ENCODE assay signal across 13 cellular contexts in the genomic region with DNA sequence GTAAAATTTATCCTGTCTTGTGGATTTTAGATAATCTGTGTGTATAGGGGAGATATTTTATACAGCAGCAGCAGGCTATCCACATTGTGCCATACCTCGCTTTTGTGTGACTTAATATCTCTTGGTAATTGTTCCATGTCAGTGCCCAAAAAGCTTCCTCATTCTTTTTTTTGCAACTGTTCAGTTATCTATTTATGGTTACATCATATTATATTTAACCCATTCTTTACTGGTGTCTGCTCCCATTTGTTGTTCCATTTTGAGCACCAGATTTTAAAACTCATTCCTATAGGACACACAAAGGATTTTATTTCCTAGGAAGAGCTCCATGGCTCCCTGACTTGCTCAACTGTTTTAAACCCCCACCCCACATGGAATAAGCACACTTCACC.
DNase-seq lines count a peak whose midpoint lies in the region; ATAC-seq lines count a peak whose summit lies in the region.
"Had no signal": no experiment of that assay in that cellular context is flagged by ENCODE, and none has a peak within 500 bp of the region (broad histone marks: within the 10 kb centered on the region; RNA-seq: fewer than 3 reads in every experiment).

No MANE protein-coding gene starts in this region.

- peak overlapping the region; percentile 86 for H3K27ac Mint-ChIP-seq in activated naive CD8-positive, alpha-beta T cell treated with anti-CD3 and anti-CD28 coated beads, Interleukin-2, amount 50 U/mL, for 24 hours
- H3K27ac Mint-ChIP-seq in stimulated activated effector memory CD8-positive, alpha-beta T cell treated with anti-CD3 and anti-CD28 coated beads, Interleukin-12 subunit alpha, Interleukin-12 subunit beta, amount 100 ng/mL, for 72 hours: peak overlapping the region; percentile 95
- H3K27ac Mint-ChIP-seq: progenitor cell of endocrine pancreas had no signal

- no peaks in the 10 kb centered on the region for H3K4me1 ChIP-seq in right cardiac atrium (ENCODE audit: control insufficient read depth, insufficient read depth, low read length)

- H3K36me3 Mint-ChIP-seq in activated T-cell treated with anti-CD3 and anti-CD28 coated beads, Interleukin-2, amount 50 U/mL, for 4 hours (ENCODE audit: insufficient read depth): no peaks in the 10 kb centered on the region
- peaks cover 4% of the 10 kb centered on the region for H3K36me3 Mint-ChIP-seq in activated naive CD8-positive, alpha-beta T cell treated with anti-CD3 and anti-CD28 coated beads, Interleukin-2, amount 50 U/mL, for 24 hours (ENCODE audit: low read depth)
- H3K36me3 Mint-ChIP-seq in stimulated activated effector memory CD8-positive, alpha-beta T cell treated with anti-CD3 and anti-CD28 coated beads, Interleukin-12 subunit alpha, Interleukin-12 subunit beta, amount 100 ng/mL, for 72 hours: no peaks in the 10 kb centered on the region

- H3K27me3 ChIP-seq in right cardiac atrium (ENCODE audit: control insufficient read depth, insufficient read depth): no peaks in the 10 kb centered on the region
- H3K27me3 ChIP-seq: SJCRH30 had no signal

- intact Hi-C loops in right cardiac atrium (cut with DNase I): no loop called here

- no peaks in the 10 kb centered on the region for H3K9me3 Mint-ChIP-seq in activated T-cell treated with anti-CD3 and anti-CD28 coated beads, Interleukin-2, amount 50 U/mL, for 4 hours
- peaks cover 11% of the 10 kb centered on the region for H3K9me3 Mint-ChIP-seq in activated naive CD8-positive, alpha-beta T cell treated with anti-CD3 and anti-CD28 coated beads, Interleukin-2, amount 50 U/mL, for 24 hours
- H3K9me3 Mint-ChIP-seq in stimulated activated effector memory CD8-positive, alpha-beta T cell treated with anti-CD3 and anti-CD28 coated beads, Interleukin-12 subunit alpha, Interleukin-12 subunit beta, amount 100 ng/mL, for 72 hours: no peaks in the 10 kb centered on the region

- peaks cover 87% of the 10 kb centered on the region for H3K4me1 Mint-ChIP-seq in activated T-cell treated with anti-CD3 and anti-CD28 coated beads, Interleukin-2, amount 50 U/mL, for 4 hours (ENCODE audit: low read depth)
- peaks cover 87% of the 10 kb centered on the region for H3K4me1 Mint-ChIP-seq in activated naive CD8-positive, alpha-beta T cell treated with anti-CD3 and anti-CD28 coated beads, Interleukin-2, amount 50 U/mL, for 24 hours
- H3K4me1 Mint-ChIP-seq in stimulated activated effector memory CD8-positive, alpha-beta T cell treated with anti-CD3 and anti-CD28 coated beads, Interleukin-12 subunit alpha, Interleukin-12 subunit beta, amount 100 ng/mL, for 72 hours: peaks cover 44% of the 10 kb centered on the region

- H3K27ac ChIP-seq in right cardiac atrium (ENCODE audit: low read length): no peak overlapping the region
- H3K27ac ChIP-seq: coronary artery, SJCRH30 had no signal

- H3K27me3 Mint-ChIP-seq in activated T-cell treated with anti-CD3 and anti-CD28 coated beads, Interleukin-2, amount 50 U/mL, for 4 hours (ENCODE audit: low read depth): no peaks in the 10 kb centered on the region
- no peaks in the 10 kb centered on the region for H3K27me3 Mint-ChIP-seq in activated naive CD8-positive, alpha-beta T cell treated with anti-CD3 and anti-CD28 coated beads, Interleukin-2, amount 50 U/mL, for 24 hours

- H3K4me3 ChIP-seq in right cardiac atrium (ENCODE audit: low read length): no peak overlapping the region
- H3K4me3 ChIP-seq: coronary artery, SJCRH30 had no signal

- no peak for DNase-seq in activated T-cell treated with anti-CD3 and anti-CD28 coated beads, Interleukin-2, amount 50 U/mL, for 4 hours
- DNase-seq in activated T-cell treated with anti-CD3 and anti-CD28 coated beads, Interleukin-2, amount 50 U/mL, for 1 hour: no peak
- DNase-seq in NOMO-1 treated with DMSO at 0.1 percent for 48 hours (lab: John Stamatoyannopoulos, UW; ENCODE audit: unreplicated experiment) (peak; percentile 91), DMS114 treated with DMSO at 0.1 percent for 48 hours (lab: John Stamatoyannopoulos, UW; ENCODE audit: unreplicated experiment) (no peak), right cardiac atrium (no peak)
- no peak for DNase-seq in activated naive CD8-positive, alpha-beta T cell treated with anti-CD3 and anti-CD28 coated beads, Interleukin-2, amount 50 U/mL, for 24 hours
- DNase-seq in stimulated activated effector memory CD8-positive, alpha-beta T cell treated with anti-CD3 and anti-CD28 coated beads, Interleukin-12 subunit alpha, Interleukin-12 subunit beta, amount 100 ng/mL, for 72 hours (ENCODE audit: low spot score in 2 of 2): no peak
- DNase-seq: HCEC 1CT, NCI-H1105, SJCRH30 had no signal

- WGBS in right cardiac atrium: 78% methylated on average over 1 of the region's 1 CpG

- peak overlapping the region; percentile 70 for H3K4me3 Mint-ChIP-seq in activated T-cell treated with anti-CD3 and anti-CD28 coated beads, Interleukin-2, amount 50 U/mL, for 4 hours
- H3K4me3 Mint-ChIP-seq in activated naive CD8-positive, alpha-beta T cell treated with anti-CD3 and anti-CD28 coated beads, Interleukin-2, amount 50 U/mL, for 24 hours: peak overlapping the region; percentile 70
- peak overlapping the region; percentile 64 for H3K4me3 Mint-ChIP-seq in stimulated activated effector memory CD8-positive, alpha-beta T cell treated with anti-CD3 and anti-CD28 coated beads, Interleukin-12 subunit alpha, Interleukin-12 subunit beta, amount 100 ng/mL, for 72 hours

- no peaks in the 10 kb centered on the region for H3K9me3 ChIP-seq in right cardiac atrium (ENCODE audit: control insufficient read depth, low read length)
- H3K9me3 ChIP-seq: SJCRH30 had no signal

- ATAC-seq in activated T-cell treated with anti-CD3 and anti-CD28 coated beads, Interleukin-2, amount 50 U/mL, for 4 hours: no peak
- ATAC-seq in activated naive CD8-positive, alpha-beta T cell treated with anti-CD3 and anti-CD28 coated beads, Interleukin-2, amount 50 U/mL, for 24 hours: no peak
- no peak for ATAC-seq in stimulated activated effector memory CD8-positive, alpha-beta T cell treated with anti-CD3 and anti-CD28 coated beads, Interleukin-12 subunit alpha, Interleukin-12 subunit beta, amount 100 ng/mL, for 72 hours
- ATAC-seq in GM21423 (IDR thresholded peaks at IDR 0.05; ENCODE audit: unreplicated experiment): no peak
- no peak for ATAC-seq in right cardiac atrium
